In genomic region chr21:35627462-35627861, GRCh38 we compare ENCODE assay signal across 31 cellular contexts.
"Had no signal": no experiment of that assay in that cellular context is flagged by ENCODE, and none has a peak within 500 bp of the region (broad histone marks: within the 10 kb centered on the region; RNA-seq: fewer than 3 reads in every experiment).

No MANE protein-coding gene starts in this region.

- H3K27ac ChIP-seq: neutrophil, pancreas, prostate gland, right atrium auricular region, skin epidermis, spleen, suprapubic skin, testis, tibial artery, transverse colon, upper lobe of right lung, uterus had no signal

- ATAC-seq: naive thymus-derived CD8-positive, alpha-beta T cell; natural killer cell treated with Interleukin-12 subunit alpha and Interleukin-12 subunit beta and Interleukin-15 and Interleukin-18, amount 100 ng/mL, for 72 hours; pancreas; sciatic nerve; stimulated activated memory B cell treated with anti-CD40 and anti-IgM and Interleukin-4, amounts not matched to agents 10 μg/mL and 1 μg/mL and 100 μg/mL, for 72 hours; stimulated activated naive CD8-positive, alpha-beta T cell treated with anti-CD3 and anti-CD28 coated beads, Interleukin-15, amount 100 ng/mL, for 72 hours; stimulated activated naive CD8-positive, alpha-beta T cell treated with anti-CD3 and anti-CD28 coated beads, Interleukin-15, Interleukin-2, amounts not matched to agents 100 U/mL and 50 U/mL, for 24 hours; upper lobe of right lung had no signal

- H3K4me1 Mint-ChIP-seq: naive thymus-derived CD8-positive, alpha-beta T cell; neural crest cell; stimulated activated memory B cell treated with anti-CD40 and anti-IgM and Interleukin-4, amounts not matched to agents 10 μg/mL and 1 μg/mL and 100 μg/mL, for 72 hours; stimulated activated naive CD8-positive, alpha-beta T cell treated with anti-CD3 and anti-CD28 coated beads, Interleukin-15, amount 100 ng/mL, for 72 hours had no signal

- H3K36me3 Mint-ChIP-seq: naive thymus-derived CD8-positive, alpha-beta T cell; natural killer cell treated with Interleukin-12 subunit alpha and Interleukin-12 subunit beta and Interleukin-15 and Interleukin-18, amount 100 ng/mL, for 72 hours; stimulated activated memory B cell treated with anti-CD40 and anti-IgM and Interleukin-4, amounts not matched to agents 10 μg/mL and 1 μg/mL and 100 μg/mL, for 72 hours; type B pancreatic cell had no signal

- H3K36me3 ChIP-seq: neutrophil, pancreas, prostate gland, right atrium auricular region, spleen, suprapubic skin, tibial artery, transverse colon, upper lobe of right lung, uterus had no signal

- H3K4me2 ChIP-seq: smooth muscle cell had no signal

- H3K27me3 ChIP-seq: neutrophil, right atrium auricular region, suprapubic skin, testis, upper lobe of right lung had no signal

- H3K4me3 ChIP-seq: pancreas, prostate gland, right atrium auricular region, skin epidermis, smooth muscle cell, spleen, suprapubic skin, testis, tibial artery, transverse colon, upper lobe of right lung, uterus had no signal

- DNase-seq: naive thymus-derived CD8-positive, alpha-beta T cell; nephron progenitor cell; nucleus accumbens; pancreas; retina; spleen; stimulated activated CD4-positive, alpha-beta T cell treated with anti-CD3 and anti-CD28 coated beads, Interleukin-12 subunit alpha, Interleukin-12 subunit beta, amount 100 ng/mL, for 4 hours; stimulated activated CD4-positive, alpha-beta T cell treated with anti-CD3 and anti-CD28 coated beads, Interleukin-1b, Interleukin-23, amount 100 ng/mL, for 48 hours; stimulated activated CD4-positive, alpha-beta T cell treated with anti-CD3 and anti-CD28 coated beads, Interleukin-4, amount 100 ng/mL, for 1 hour; stimulated activated CD4-positive, alpha-beta T cell treated with anti-CD3 and anti-CD28 coated beads, Interleukin-4, amount 100 ng/mL, for 4 hours; stimulated activated CD8-positive, alpha-beta memory T cell treated with anti-CD3 and anti-CD28 coated beads, Interleukin-4, amount 100 ng/mL, for 48 hours; stimulated activated naive CD4-positive, alpha-beta T cell; stimulated activated naive CD8-positive, alpha-beta T cell treated with anti-CD3 and anti-CD28 coated beads, Interleukin-15, amount 100 ng/mL, for 72 hours; stimulated activated naive CD8-positive, alpha-beta T cell treated with anti-CD3 and anti-CD28 coated beads, Interleukin-15, Interleukin-2, amounts not matched to agents 100 U/mL and 50 U/mL, for 24 hours; substantia nigra; testis; tibial artery; transverse colon; upper lobe of right lung; uterus had no signal

- H3K4me3 Mint-ChIP-seq: naive thymus-derived CD8-positive, alpha-beta T cell; natural killer cell treated with Interleukin-12 subunit alpha and Interleukin-12 subunit beta and Interleukin-15 and Interleukin-18, amount 100 ng/mL, for 72 hours; nephron progenitor cell; neural crest cell; stimulated activated memory B cell treated with anti-CD40 and anti-IgM and Interleukin-4, amounts not matched to agents 10 μg/mL and 1 μg/mL and 100 μg/mL, for 72 hours; stimulated activated naive CD8-positive, alpha-beta T cell treated with anti-CD3 and anti-CD28 coated beads, Interleukin-15, amount 100 ng/mL, for 72 hours; type B pancreatic cell had no signal

- H3K9me3 Mint-ChIP-seq: natural killer cell treated with Interleukin-12 subunit alpha and Interleukin-12 subunit beta and Interleukin-15 and Interleukin-18, amount 100 ng/mL, for 72 hours; nephron progenitor cell; neural crest cell; stimulated activated memory B cell treated with anti-CD40 and anti-IgM and Interleukin-4, amounts not matched to agents 10 μg/mL and 1 μg/mL and 100 μg/mL, for 72 hours; stimulated activated naive CD8-positive, alpha-beta T cell treated with anti-CD3 and anti-CD28 coated beads, Interleukin-15, amount 100 ng/mL, for 72 hours; type B pancreatic cell had no signal

- H3K4me1 ChIP-seq: pancreas, prostate gland, right atrium auricular region, spleen, suprapubic skin, testis, tibial artery, transverse colon, upper lobe of right lung, uterus had no signal

- H3K27ac Mint-ChIP-seq: naive thymus-derived CD8-positive, alpha-beta T cell; natural killer cell treated with Interleukin-12 subunit alpha and Interleukin-12 subunit beta and Interleukin-15 and Interleukin-18, amount 100 ng/mL, for 72 hours; stimulated activated memory B cell treated with anti-CD40 and anti-IgM and Interleukin-4, amounts not matched to agents 10 μg/mL and 1 μg/mL and 100 μg/mL, for 72 hours; stimulated activated naive CD8-positive, alpha-beta T cell treated with anti-CD3 and anti-CD28 coated beads, Interleukin-15, amount 100 ng/mL, for 72 hours; type B pancreatic cell had no signal

- FAIRE-seq: pancreas had no signal

- H3K9me3 ChIP-seq: neutrophil, pancreas, prostate gland, right atrium auricular region, spleen, suprapubic skin, testis, tibial artery, transverse colon, upper lobe of right lung, uterus had no signal
